In genomic region chr21:32459972-32460371, GRCh38 we compare ENCODE assay signal across 26 cellular contexts. TPM values are rescaled to one million over a fixed set of nuclear protein-coding genes. Genes with fewer than 3 reads are reported as not detected.
"Had no signal": no experiment of that assay in that cellular context is flagged by ENCODE, and none has a peak within 500 bp of the region (broad histone marks: within the 10 kb centered on the region; RNA-seq: fewer than 3 reads in every experiment).

No MANE protein-coding gene starts in this region.

- H3K27ac ChIP-seq: adrenal gland, neural progenitor cell, sigmoid colon, spleen, thoracic aorta, WERI-Rb-1 had no signal

- ATAC-seq: activated CD8-positive, alpha-beta T cell treated with anti-CD3 and anti-CD28 coated beads, Interleukin-2, amount 10 ng/mL, durations not matched to agents 7 days and 5 days; naive thymus-derived CD8-positive, alpha-beta T cell had no signal

- H3K9ac ChIP-seq: neural progenitor cell had no signal

- H3K27me3 Mint-ChIP-seq: activated naive CD4-positive, alpha-beta T cell treated with anti-CD3 and anti-CD28 coated beads, Interleukin-2, amount 50 U/mL, for 24 hours; dendritic cell treated with granulocyte-macrophage colony-stimulating factor and Interleukin-4, amounts not matched to agents 40 ng/mL and 50 ng/mL, for 4 days; naive thymus-derived CD8-positive, alpha-beta T cell; type B pancreatic cell had no signal

- H3K27ac Mint-ChIP-seq: activated CD8-positive, alpha-beta T cell treated with anti-CD3 and anti-CD28 coated beads, Interleukin-2, amount 10 ng/mL, durations not matched to agents 7 days and 5 days; activated naive CD4-positive, alpha-beta T cell treated with anti-CD3 and anti-CD28 coated beads, Interleukin-2, amount 50 U/mL, for 24 hours; activated T-helper 1 cell treated with anti-CD3 and anti-CD28 coated beads, Interleukin-12 subunit alpha, Interleukin-12 subunit beta, Interleukin-2, Interleukin-4 antibody, amounts not matched to agents 30 ng/mL and 10 ng/mL and 1 ng/mL, durations not matched to agents 14 hours and 24 hours and 36 hours; dendritic cell treated with granulocyte-macrophage colony-stimulating factor and Interleukin-4, amounts not matched to agents 40 ng/mL and 50 ng/mL, for 4 days; naive thymus-derived CD8-positive, alpha-beta T cell; neural progenitor cell; type B pancreatic cell had no signal

- H3K4me2 ChIP-seq: neural progenitor cell had no signal

- H3K36me3 Mint-ChIP-seq: neural progenitor cell, type B pancreatic cell had no signal

- H3K36me3 ChIP-seq: neural progenitor cell, WERI-Rb-1 had no signal

- H3K27me3 ChIP-seq: adrenal gland, neural progenitor cell, sigmoid colon, spleen had no signal

- H2AFZ ChIP-seq: neural progenitor cell had no signal

- H3K9me3 Mint-ChIP-seq: activated naive CD4-positive, alpha-beta T cell treated with anti-CD3 and anti-CD28 coated beads, Interleukin-2, amount 50 U/mL, for 24 hours; activated T-helper 1 cell treated with anti-CD3 and anti-CD28 coated beads, Interleukin-12 subunit alpha, Interleukin-12 subunit beta, Interleukin-2, Interleukin-4 antibody, amounts not matched to agents 30 ng/mL and 10 ng/mL and 1 ng/mL, durations not matched to agents 14 hours and 24 hours and 36 hours; dendritic cell treated with granulocyte-macrophage colony-stimulating factor and Interleukin-4, amounts not matched to agents 40 ng/mL and 50 ng/mL, for 4 days; naive thymus-derived CD8-positive, alpha-beta T cell; type B pancreatic cell had no signal

- H3K4me3 ChIP-seq: adrenal gland, left ventricle myocardium inferior, neural progenitor cell, sigmoid colon, spleen, thoracic aorta had no signal

- H3K4me3 Mint-ChIP-seq: activated CD8-positive, alpha-beta T cell treated with anti-CD3 and anti-CD28 coated beads, Interleukin-2, amount 10 ng/mL, durations not matched to agents 7 days and 5 days; activated naive CD4-positive, alpha-beta T cell treated with anti-CD3 and anti-CD28 coated beads, Interleukin-2, amount 50 U/mL, for 24 hours; activated T-helper 1 cell treated with anti-CD3 and anti-CD28 coated beads, Interleukin-12 subunit alpha, Interleukin-12 subunit beta, Interleukin-2, Interleukin-4 antibody, amounts not matched to agents 30 ng/mL and 10 ng/mL and 1 ng/mL, durations not matched to agents 14 hours and 24 hours and 36 hours; dendritic cell treated with granulocyte-macrophage colony-stimulating factor and Interleukin-4, amounts not matched to agents 40 ng/mL and 50 ng/mL, for 4 days; naive thymus-derived CD8-positive, alpha-beta T cell; neural progenitor cell; type B pancreatic cell had no signal

- DNase-seq: activated CD4-positive, alpha-beta T cell treated with anti-CD3 and anti-CD28 coated beads, Interleukin-2, amount 50 U/mL, for 1 hour; activated CD4-positive, CD25-positive, alpha-beta regulatory T cell treated with anti-CD3 and anti-CD28 coated beads, Interleukin-2, amount 50 U/mL, for 72 hours; activated CD8-positive, alpha-beta T cell treated with anti-CD3 and anti-CD28 coated beads, Interleukin-2, amount 10 ng/mL, durations not matched to agents 7 days and 5 days; activated gamma-delta T cell treated with Interleukin-2 at 50 U/mL for 16 hours; adrenal gland; effector CD4-positive, alpha-beta T cell; erythroblast; foreskin melanocyte; glutamatergic neuron; hippocampal formation; left ventricle myocardium inferior; naive thymus-derived CD8-positive, alpha-beta T cell; retina; sigmoid colon; stimulated activated CD4-positive, alpha-beta T cell treated with anti-CD3 and anti-CD28 coated beads, Interleukin-4, amount 100 ng/mL, for 1 hour; stimulated activated naive CD4-positive, alpha-beta T cell treated with Interleukin-2 at 50 U/mL for 16 hours; SW 1271; WERI-Rb-1 had no signal

- H3K4me1 Mint-ChIP-seq: activated naive CD4-positive, alpha-beta T cell treated with anti-CD3 and anti-CD28 coated beads, Interleukin-2, amount 50 U/mL, for 24 hours had no signal

- H3K9me3 ChIP-seq: adrenal gland, left ventricle myocardium inferior, sigmoid colon, thoracic aorta had no signal

RNA-seq across cellular contexts. Expression of gene EVA1C, which starts 47.5 kb away (rescaled TPM):
- total RNA-seq: astrocyte had no signal
